30 cellular contexts compared by ENCODE assay signal in the genomic region with DNA sequence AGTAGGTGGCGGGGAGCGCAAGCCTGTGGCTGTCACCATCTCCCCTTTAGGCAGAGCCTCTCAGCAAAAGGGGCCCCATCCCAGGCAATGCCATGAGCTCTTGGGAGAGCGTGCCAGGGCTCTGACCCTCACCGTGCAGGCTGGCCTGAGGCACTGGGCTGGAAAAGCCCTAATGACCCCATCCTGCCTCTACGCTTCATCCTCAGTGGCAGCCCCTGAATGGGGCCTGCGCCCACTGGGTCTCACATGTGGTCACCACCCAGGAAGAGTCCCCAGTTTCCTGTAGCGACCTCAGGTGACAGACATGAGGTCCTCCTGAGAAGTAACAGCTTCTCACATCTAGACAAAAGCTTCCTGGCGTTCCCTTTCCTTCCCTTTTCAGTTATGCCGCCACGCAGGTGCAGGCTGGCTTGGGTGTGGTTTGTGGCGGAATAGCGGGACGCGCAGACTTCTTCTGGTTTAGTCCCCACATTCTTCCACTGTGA. TPM values are rescaled to one million over a fixed set of nuclear protein-coding genes. Genes with fewer than 3 reads are reported as not detected.
DNase-seq lines count a peak whose midpoint lies in the region; ATAC-seq and TF ChIP-seq lines count a peak whose summit lies in the region.
"Had no signal": no experiment of that assay in that cellular context is flagged by ENCODE, and none has a peak within 500 bp of the region (broad histone marks: within the 10 kb centered on the region; RNA-seq: fewer than 3 reads in every experiment).

No MANE protein-coding gene starts in this region.

- H3K4me3 Mint-ChIP-seq in stimulated activated effector memory CD8-positive, alpha-beta T cell treated with anti-CD3 and anti-CD28 coated beads, Interleukin-12 subunit alpha, Interleukin-12 subunit beta, amount 100 ng/mL, for 72 hours = no peak overlapping the region
- H3K4me3 Mint-ChIP-seq in neural progenitor cell = no peak overlapping the region
- H3K4me3 Mint-ChIP-seq: HFFc6 had no signal

- H3K4me1 Mint-ChIP-seq in stimulated activated effector memory CD8-positive, alpha-beta T cell treated with anti-CD3 and anti-CD28 coated beads, Interleukin-12 subunit alpha, Interleukin-12 subunit beta, amount 100 ng/mL, for 72 hours = no peaks in the 10 kb centered on the region
- H3K4me1 Mint-ChIP-seq in neural progenitor cell = no peaks in the 10 kb centered on the region
- H3K4me1 Mint-ChIP-seq: IgD-negative memory B cell had no signal

- H2AFZ ChIP-seq in neural progenitor cell (replicated peaks) = no peak overlapping the region
- H2AFZ ChIP-seq: GM23248 had no signal

- peak; percentile 92 for DNase-seq in Jurkat, Clone E6-1 (ENCODE audit: low read depth, low spot score)
- DNase-seq in ecto neural progenitor cell (ENCODE audit: low spot score) = peak; percentile 21
- no peak for DNase-seq in stimulated activated effector memory CD8-positive, alpha-beta T cell treated with anti-CD3 and anti-CD28 coated beads, Interleukin-12 subunit alpha, Interleukin-12 subunit beta, amount 100 ng/mL, for 72 hours (ENCODE audit: low spot score in 2 of 2)
- DNase-seq in neural progenitor cell (ENCODE audit: low spot score) = no peak
- DNase-seq in dermis blood vessel endothelial cell = no peak
- DNase-seq: activated naive CD4-positive, alpha-beta T cell treated with Interleukin-2 at 50 U/mL for 16 hours; amniotic stem cell; brain microvascular endothelial cell; Calu3; GM23248; HFFc6; hypothalamus; left lung; MG63; NCI-H1105 treated with DMSO at 0.1 percent for 48 hours; NCI-H2081; NCI-H226; NCI-H748 treated with DMSO at 0.1 percent for 48 hours; SJCRH30; trophoblast cell had no signal

- H3K4me2 ChIP-seq in BLaER1 treated with 17β-estradiol and CSF1 and Interleukin-3, amounts not matched to agents 10 nM and 100 nM = peak overlapping the region in 9 of 11 experiments; percentile 10 to 80 (median 72); a peak in 14 of 22 replicates
- H3K4me2 ChIP-seq in neural progenitor cell = no peak overlapping the region

- no peaks in the 10 kb centered on the region for H3K9me3 ChIP-seq in BLaER1 treated with 17β-estradiol and CSF1 and Interleukin-3, amounts not matched to agents 10 nM and 100 nM (replicated peaks in 1 of 11)
- no peaks in the 10 kb centered on the region for H3K9me3 ChIP-seq in neural progenitor cell (ENCODE audit: low read depth)
- H3K9me3 ChIP-seq: left lung, MG63, ovary, SJCRH30 had no signal

- no peak for TF ChIP-seq CTCF in neural progenitor cell (IDR thresholded peaks at IDR 0.05)

- H3K27me3 ChIP-seq in BLaER1 treated with 17β-estradiol and CSF1 and Interleukin-3, amounts not matched to agents 10 nM and 100 nM = no peaks in the 10 kb centered on the region
- no peaks in the 10 kb centered on the region for H3K27me3 ChIP-seq in neural progenitor cell
- H3K27me3 ChIP-seq: brain microvascular endothelial cell, left lung, MG63, ovary, SJCRH30 had no signal

- H3K9me3 Mint-ChIP-seq in stimulated activated effector memory CD8-positive, alpha-beta T cell treated with anti-CD3 and anti-CD28 coated beads, Interleukin-12 subunit alpha, Interleukin-12 subunit beta, amount 100 ng/mL, for 72 hours = no peaks in the 10 kb centered on the region
- no peaks in the 10 kb centered on the region for H3K9me3 Mint-ChIP-seq in neural progenitor cell
- H3K9me3 Mint-ChIP-seq: HFFc6, IgD-negative memory B cell had no signal

- H3K9ac ChIP-seq in BLaER1 treated with 17β-estradiol and CSF1 and Interleukin-3, amounts not matched to agents 10 nM and 100 nM = peak overlapping the region in 5 of 11 experiments; percentile 5 to 54 (median 35); a peak in 7 of 22 replicates
- no peak overlapping the region for H3K9ac ChIP-seq in neural progenitor cell
- H3K9ac ChIP-seq: GM23248 had no signal

- H3K27ac Mint-ChIP-seq in stimulated activated effector memory CD8-positive, alpha-beta T cell treated with anti-CD3 and anti-CD28 coated beads, Interleukin-12 subunit alpha, Interleukin-12 subunit beta, amount 100 ng/mL, for 72 hours = peak overlapping the region; percentile 54
- H3K27ac Mint-ChIP-seq in neural progenitor cell = no peak overlapping the region
- H3K27ac Mint-ChIP-seq: HFFc6 had no signal

- peaks cover 6% of the 10 kb centered on the region for H3K27me3 Mint-ChIP-seq in neural progenitor cell (ENCODE audit: insufficient read depth, low read depth)
- H3K27me3 Mint-ChIP-seq: IgD-negative memory B cell had no signal

- peak overlapping the region in 5 of 11 experiments; percentile 34 to 62 (median 59); a peak in 10 of 22 replicates for H3K27ac ChIP-seq in BLaER1 treated with 17β-estradiol and CSF1 and Interleukin-3, amounts not matched to agents 10 nM and 100 nM
- no peak overlapping the region for H3K27ac ChIP-seq in neural progenitor cell
- H3K27ac ChIP-seq: brain microvascular endothelial cell, C4-2B, GM23248, left lung, ovary, SJCRH30, skin epidermis had no signal

- H3K79me2 ChIP-seq in neural progenitor cell (ENCODE audit: low read depth) = no peaks in the 10 kb centered on the region

- peaks cover 0 to 46% (median 40%) of the 10 kb centered on the region in 10 experiments; a peak in 18 of 20 replicates for H3K4me1 ChIP-seq in BLaER1 treated with 17β-estradiol and CSF1 and Interleukin-3, amounts not matched to agents 10 nM and 100 nM
- H3K4me1 ChIP-seq in neural progenitor cell = peaks cover 10% of the 10 kb centered on the region
- H3K4me1 ChIP-seq: left lung, SJCRH30 had no signal

- peaks cover 0 to 40% (median 4%) of the 10 kb centered on the region in 11 experiments; a peak in 8 of 22 replicates for H4K20me1 ChIP-seq in BLaER1 treated with 17β-estradiol and CSF1 and Interleukin-3, amounts not matched to agents 10 nM and 100 nM
- peaks cover 6% of the 10 kb centered on the region for H4K20me1 ChIP-seq in neural progenitor cell (ENCODE audit: low read depth)

- no peaks in the 10 kb centered on the region for H3F3A ChIP-seq in neural progenitor cell (ENCODE audit: low read depth)

- no peak overlapping the region for H3K4me3 ChIP-seq in BLaER1 treated with 17β-estradiol and CSF1 and Interleukin-3, amounts not matched to agents 10 nM and 100 nM
- H3K4me3 ChIP-seq in Jurkat, Clone E6-1 (ENCODE audit: low read length) = peak overlapping the region; percentile 52
- no peak overlapping the region for H3K4me3 ChIP-seq in neural progenitor cell
- H3K4me3 ChIP-seq: GM23248, left lung, MG63, ovary, SJCRH30, skin epidermis had no signal

- H3K36me3 Mint-ChIP-seq in stimulated activated effector memory CD8-positive, alpha-beta T cell treated with anti-CD3 and anti-CD28 coated beads, Interleukin-12 subunit alpha, Interleukin-12 subunit beta, amount 100 ng/mL, for 72 hours = peaks cover 74% of the 10 kb centered on the region
- peaks cover 25% of the 10 kb centered on the region for H3K36me3 Mint-ChIP-seq in neural progenitor cell

- H3K36me3 ChIP-seq in BLaER1 treated with 17β-estradiol and CSF1 and Interleukin-3, amounts not matched to agents 10 nM and 100 nM = peaks cover 70 to 100% (median 98%) of the 10 kb centered on the region in 11 experiments
- no peaks in the 10 kb centered on the region for H3K36me3 ChIP-seq in neural progenitor cell
- H3K36me3 ChIP-seq: ovary had no signal

- no peak for ATAC-seq in stimulated activated effector memory CD8-positive, alpha-beta T cell treated with anti-CD3 and anti-CD28 coated beads, Interleukin-12 subunit alpha, Interleukin-12 subunit beta, amount 100 ng/mL, for 72 hours
- no peak for ATAC-seq in GM18498 (IDR thresholded peaks at IDR 0.05; ENCODE audit: unreplicated experiment)
- ATAC-seq: left lung had no signal

RNA-seq across cellular contexts. Expression of gene CLEC2L, which starts 59.2 kb away (rescaled TPM):
- polyA plus RNA-seq in Jurkat, Clone E6-1 (2012; ENCODE audit: insufficient read depth, insufficient read length) = not detected
- total RNA-seq in neural progenitor cell (ENCODE audit: low replicate concordance) (0.15 and 0.50 TPM in 2 replicates), dermis blood vessel endothelial cell (not detected in 2 replicates)
- total RNA-seq: activated CD8-positive, alpha-beta memory T cell treated with anti-CD3 and anti-CD28 coated beads for 36 hours; Calu3; chondrocyte; GM23248; HFFc6; renal cortical epithelial cell; SJCRH30; T-helper 1 cell treated with Interleukin-12 subunit alpha and Interleukin-12 subunit beta and Interleukin-4 antibody, amounts not matched to agents 30 ng/mL and 1 ng/mL, for 36 hours had no signal
- polyA plus RNA-seq: GM23248, IgD-negative memory B cell had no signal

Comparison
In these comparisons a context has a peak if more than half of its experiments do, and no peak if none do; other contexts are left out.
1. DNase-seq: peak in Jurkat, Clone E6-1 (single experiment) and ecto neural progenitor cell (single experiment); none in stimulated activated effector memory CD8-positive, alpha-beta T cell treated with anti-CD3 and anti-CD28 coated beads, Interleukin-12 subunit alpha, Interleukin-12 subunit beta, amount 100 ng/mL, for 72 hours (0 of 2), neural progenitor cell (single experiment) and dermis blood vessel endothelial cell (single experiment).